ENCODE assay signal across 18 cellular contexts in the genomic region with DNA sequence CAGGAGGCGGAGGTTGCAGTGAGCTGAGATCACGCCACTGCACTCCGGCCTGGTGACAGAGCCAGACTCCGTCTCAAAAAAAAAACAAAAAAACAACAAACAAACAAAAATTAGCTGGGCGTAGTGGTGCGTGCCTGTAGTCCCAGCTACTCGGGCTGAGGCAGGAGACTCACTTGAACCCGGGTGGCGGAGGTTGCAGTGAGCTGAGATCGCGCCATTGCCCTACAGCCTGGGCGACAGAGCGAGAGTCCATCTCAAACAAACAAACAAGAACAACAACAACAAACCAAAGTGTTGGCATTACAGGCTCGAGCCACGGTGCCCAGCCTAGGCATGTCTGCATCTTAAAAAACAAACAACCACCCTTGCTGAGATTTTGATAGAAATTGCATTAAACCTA. TPM values are rescaled to one million over a fixed set of nuclear protein-coding genes. Genes with fewer than 3 reads are reported as not detected.
"Had no signal": no experiment of that assay in that cellular context is flagged by ENCODE, and none has a peak within 500 bp of the region (broad histone marks: within the 10 kb centered on the region; RNA-seq: fewer than 3 reads in every experiment).

No MANE protein-coding gene starts in this region.

- H3K79me2 ChIP-seq: hepatocyte had no signal

- H3K27me3 ChIP-seq: hepatocyte, right atrium auricular region, sigmoid colon, stomach, transverse colon had no signal

- H3K4me2 ChIP-seq: hepatocyte had no signal

- H3K27me3 Mint-ChIP-seq: naive B cell had no signal

- DNase-seq: effector CD4-positive, alpha-beta T cell; foreskin melanocyte; left colon; left ventricle myocardium superior; mesendoderm; naive B cell; sigmoid colon; stimulated activated naive CD4-positive, alpha-beta T cell; stomach; substantia nigra; transverse colon had no signal

- H2AFZ ChIP-seq: hepatocyte had no signal

- H3K9me3 Mint-ChIP-seq: naive B cell had no signal

- H3K4me3 ChIP-seq: coronary artery, hepatocyte, lung, right atrium auricular region, sigmoid colon, skin epidermis, stomach, thoracic aorta, transverse colon had no signal

- H3K9me3 ChIP-seq: right atrium auricular region, sigmoid colon, stomach, thoracic aorta, transverse colon had no signal

- ATAC-seq: left colon, left ventricle myocardium superior had no signal

- H3K27ac ChIP-seq: coronary artery, hepatocyte, right atrium auricular region, sigmoid colon, skin epidermis, stomach, thoracic aorta, transverse colon had no signal

- H3K4me1 ChIP-seq: transverse colon had no signal

RNA-seq across cellular contexts. Expression of a gene that starts 24.2 kb away (rescaled TPM):
- total RNA-seq: thoracic aorta, urinary bladder had no signal
- polyA plus RNA-seq: urinary bladder had no signal
